Comparison of ENCODE assay signal across 8 cellular contexts in genomic region chr1:212951058-212951923, GRCh38. TPM values are rescaled to one million over a fixed set of nuclear protein-coding genes. Genes with fewer than 3 reads are reported as not detected.
DNase-seq lines count a peak whose midpoint lies in the region; ATAC-seq and TF ChIP-seq lines count a peak whose summit lies in the region.

No MANE protein-coding gene starts in this region.

- H3K4me3 ChIP-seq in PC-3 (ENCODE audit: low read length): peak overlapping the region; percentile 71
- peak overlapping the region; percentile 41 to 68 (median 58) for H3K4me3 ChIP-seq in esophagus squamous epithelium
- H3K4me3 ChIP-seq in parathyroid adenoma (ENCODE audit: low read depth, low read length): peak overlapping the region; percentile 81

- 17 to 51% methylated on average over 6 to 11 of the region's 74 CpGs for WGBS in esophagus squamous epithelium, 2 donors

- CTCF ChIA-PET in activated CD4-positive, alpha-beta T cell treated with anti-CD3 and anti-CD28 coated beads for 36 hours (lab: Charles Lee): interaction anchor here (0.7 to 1.2 kb wide), 3 partner anchors 44 to 349 kb away, joined by 3 to 4 read pairs (median 3); no protein-coding TSS in a partner anchor
- CTCF ChIA-PET in PC-3 (lab: Charles Lee): interaction anchor here (0.9 kb wide), 1 partner anchor 202 kb away, joined by 4 read pairs; no protein-coding TSS in a partner anchor

- intact Hi-C loops in activated CD4-positive, alpha-beta T cell treated with anti-CD3 and anti-CD28 coated beads for 36 hours (cut with DNase I, micrococcal nuclease): no loop called here
- intact Hi-C loops in PC-3 (cut with micrococcal nuclease) (loop anchor here (5.0 kb wide), 1 partner anchor 94 kb away; the partner anchor contains the start of gene FLVCR1), esophagus squamous epithelium (cut with DNase I) (no loop called here)

- peaks cover 2% of the 10 kb centered on the region for H3K36me3 Mint-ChIP-seq in activated CD4-positive, alpha-beta T cell treated with anti-CD3 and anti-CD28 coated beads for 36 hours (ENCODE audit: low read depth)

- H3K9ac ChIP-seq in PC-3 (ENCODE audit: low read length): peak overlapping the region; percentile 20
- no peak overlapping the region for H3K9ac ChIP-seq in parathyroid adenoma

- no peak for TF ChIP-seq POLR2A in esophagus squamous epithelium (IDR thresholded peaks at IDR 0.05)

- no peaks in the 10 kb centered on the region for H3K9me3 Mint-ChIP-seq in activated CD4-positive, alpha-beta T cell treated with anti-CD3 and anti-CD28 coated beads for 36 hours (ENCODE audit: low read depth)

- H3K36me3 ChIP-seq in PC-3 (ENCODE audit: low read depth, low read length) (no peaks in the 10 kb centered on the region), esophagus squamous epithelium (no peaks in the 10 kb centered on the region), parathyroid adenoma (ENCODE audit: control insufficient read depth, insufficient read depth, low read length) (no peaks in the 10 kb centered on the region)

- no peak for ATAC-seq in activated CD4-positive, alpha-beta T cell treated with anti-CD3 and anti-CD28 coated beads for 36 hours
- ATAC-seq in PC-3 (peak; percentile 9; the same call in 1 of the 2 replicates), HG03521 (IDR thresholded peaks at IDR 0.05; ENCODE audit: unreplicated experiment) (no peak), HG03097 (IDR thresholded peaks at IDR 0.05; ENCODE audit: low FRiP score, unreplicated experiment) (no peak)

- H3K9me2 ChIP-seq in PC-3 (replicated peaks; ENCODE audit: low read length): no peaks in the 10 kb centered on the region

- peak; percentile 19 for DNase-seq in activated CD4-positive, alpha-beta T cell treated with anti-CD3 and anti-CD28 coated beads for 36 hours
- no peak for DNase-seq in activated CD4-positive, alpha-beta T cell treated with anti-CD3 and anti-CD28 coated beads, Interleukin-2, amount 50 U/mL, for 1 hour
- no peak for DNase-seq in PC-3
- no peak for DNase-seq in esophagus squamous epithelium (lab: John Stamatoyannopoulos, UW)
- DNase-seq in NCI-H1105 treated with DMSO at 0.1 percent for 48 hours (lab: John Stamatoyannopoulos, UW): no peak

- peaks cover 6% of the 10 kb centered on the region for H3K4me1 Mint-ChIP-seq in activated CD4-positive, alpha-beta T cell treated with anti-CD3 and anti-CD28 coated beads for 36 hours

- H3K9me3 ChIP-seq in PC-3 (ENCODE audit: low read length) (no peaks in the 10 kb centered on the region), esophagus squamous epithelium (no peaks in the 10 kb centered on the region), parathyroid adenoma (ENCODE audit: control insufficient read depth, low read length) (no peaks in the 10 kb centered on the region)

- no peaks in the 10 kb centered on the region for H3F3A ChIP-seq in PC-3 (ENCODE audit: low read length, unreplicated experiment)

- BruUV-seq in PC-3 (replicated peaks; lab: Mats Ljungman, UMichigan): no TSS peak

- peaks cover 13% of the 10 kb centered on the region for H3K4me1 ChIP-seq in PC-3 (ENCODE audit: insufficient read depth, low read length)
- H3K4me1 ChIP-seq in esophagus squamous epithelium: peaks cover 15 to 37% (median 18%) of the 10 kb centered on the region in 3 donors
- no peaks in the 10 kb centered on the region for H3K4me1 ChIP-seq in parathyroid adenoma

- no peaks in the 10 kb centered on the region for H4K20me1 ChIP-seq in PC-3 (ENCODE audit: low read length)

- H3K27ac ChIP-seq in PC-3 (ENCODE audit: low read length) (no peak overlapping the region), esophagus squamous epithelium (peak overlapping the region in 3 of 4 donors; percentile 62 to 74 (median 65)), parathyroid adenoma (no peak overlapping the region)

- H3K27ac Mint-ChIP-seq in activated CD4-positive, alpha-beta T cell treated with anti-CD3 and anti-CD28 coated beads for 36 hours: no peak overlapping the region

- POLR2A ChIA-PET in activated CD4-positive, alpha-beta T cell treated with anti-CD3 and anti-CD28 coated beads for 36 hours (lab: Charles Lee): interaction anchor here (0.6 to 0.8 kb wide), 2 partner anchors 111 to 667 kb away, joined by 3 to 4 read pairs; no protein-coding TSS in a partner anchor
- POLR2A ChIA-PET in PC-3 (lab: Charles Lee; ENCODE audit: unreplicated experiment): no interaction called here

- H2AFZ ChIP-seq in PC-3 (ENCODE audit: low read length) (peak overlapping the region; percentile 90), parathyroid adenoma (peak overlapping the region; percentile 87)

- H3K27me3 Mint-ChIP-seq in activated CD4-positive, alpha-beta T cell treated with anti-CD3 and anti-CD28 coated beads for 36 hours: peaks cover 43% of the 10 kb centered on the region

- H3K79me2 ChIP-seq in PC-3 (ENCODE audit: low read length): no peaks in the 10 kb centered on the region
- no peaks in the 10 kb centered on the region for H3K79me2 ChIP-seq in parathyroid adenoma

- H3K4me2 ChIP-seq in PC-3 (ENCODE audit: low read length): peak overlapping the region; percentile 98
- peak overlapping the region; percentile 100 for H3K4me2 ChIP-seq in parathyroid adenoma (ENCODE audit: low read length)

- TF ChIP-seq CTCF in PC-3 (conservative IDR thresholded peaks at IDR 0.05; ENCODE audit: low read depth, low read length): no peak
- no peak for TF ChIP-seq CTCF in esophagus squamous epithelium (IDR thresholded peaks at IDR 0.05)
- TF ChIP-seq CTCF in parathyroid adenoma (IDR thresholded peaks at IDR 0.05): no peak

- H3K27me3 ChIP-seq in PC-3 (ENCODE audit: low read length) (no peaks in the 10 kb centered on the region), esophagus squamous epithelium (peaks cover 0 to 38% (median 3%) of the 10 kb centered on the region in 4 donors), parathyroid adenoma (ENCODE audit: control insufficient read depth, insufficient read depth, low read length) (no peaks in the 10 kb centered on the region)

- H3K4me3 Mint-ChIP-seq in activated CD4-positive, alpha-beta T cell treated with anti-CD3 and anti-CD28 coated beads for 36 hours: peak overlapping the region; percentile 69

RNA-seq across cellular contexts. Expression of gene VASH2, which starts 0.9 kb away (rescaled TPM):
- under 1 TPM; 0.34 to 0.53 TPM for total RNA-seq in activated CD4-positive, alpha-beta T cell treated with anti-CD3 and anti-CD28 coated beads for 36 hours
- total RNA-seq in PC-3 (2014; rRNA removed): 4.7 TPM in 2 replicates
- total RNA-seq in esophagus squamous epithelium: 1 to 10 TPM in 3 of 4 donors, under 1 TPM in 1; 0.27 to 3.4 (median 2.4) TPM

Comparison
In these comparisons a context has a peak if more than half of its experiments do, and no peak if none do; other contexts are left out.
1. H3K27ac ChIP-seq: peak in esophagus squamous epithelium (3 of 4); none in PC-3 (single experiment) and parathyroid adenoma (single experiment).
2. Peak in every context shown above with its lines, with median percentiles within 50 percentile points of each other: H3K4me3 ChIP-seq.